8 cellular contexts compared by ENCODE assay signal in the genomic region with DNA sequence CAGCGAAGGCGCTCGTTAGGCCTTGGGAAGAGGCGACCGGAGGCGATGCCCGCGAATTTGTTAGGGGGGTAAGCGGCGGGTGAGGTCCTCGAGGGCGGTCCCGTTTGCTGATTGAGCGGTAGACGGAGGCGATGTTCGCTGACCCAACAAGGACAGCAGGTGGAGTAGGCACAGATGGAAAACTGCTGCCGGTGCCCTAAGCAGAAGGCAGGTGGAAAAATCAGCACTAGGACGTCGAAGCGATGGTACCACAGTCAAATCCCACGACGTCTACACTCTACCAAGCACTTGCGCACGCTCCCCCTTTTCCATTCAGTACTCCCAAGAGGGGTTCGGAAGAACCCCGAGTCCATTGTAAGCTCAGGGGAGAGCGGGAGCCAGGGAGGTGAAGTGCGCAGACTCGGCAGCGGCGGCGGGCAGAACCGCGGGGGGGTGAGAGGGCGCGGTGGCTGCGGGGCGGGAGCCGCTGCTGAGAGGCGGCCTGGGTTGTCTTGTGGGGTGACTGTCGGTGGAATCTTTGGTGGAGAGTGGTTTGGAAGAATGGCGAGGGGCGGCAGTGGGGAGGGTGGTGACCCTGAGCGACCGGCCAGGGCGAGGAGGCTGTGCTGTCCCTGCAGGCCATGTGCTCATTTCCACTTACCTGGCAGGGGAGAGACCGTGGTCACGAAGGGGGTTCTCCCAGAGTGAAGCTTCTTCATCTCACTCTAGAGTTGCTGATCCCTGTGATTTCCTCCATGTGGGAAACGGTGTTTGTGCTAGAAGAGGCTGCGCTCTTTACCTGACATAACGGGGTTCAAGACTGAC. TPM values are rescaled to one million over a fixed set of nuclear protein-coding genes. Genes with fewer than 3 reads are reported as not detected.
DNase-seq lines count a peak whose midpoint lies in the region; TF ChIP-seq lines count a peak whose summit lies in the region.
"Not testable (repeated sequence)": the region's sequence is repeated elsewhere in the genome, so short reads cannot be mapped to it uniquely, and the experiment has no call there.

No MANE protein-coding gene starts in this region.

- H3K36me3 ChIP-seq in ACC112 (ENCODE audit: insufficient read depth, low read length); HUES48 (ENCODE audit: control insufficient read depth, insufficient read depth, low read length); endocrine pancreas (ENCODE audit: control insufficient read depth, insufficient read depth, low read length): not testable (repeated sequence)

- H3K4me1 ChIP-seq in ACC112 (ENCODE audit: control insufficient read depth, insufficient read depth, low read length, unreplicated experiment); HUES48 (ENCODE audit: control insufficient read depth, insufficient read depth, low read length); endocrine pancreas (ENCODE audit: control insufficient read depth, insufficient read depth, low read length): not testable (repeated sequence)

- not testable (repeated sequence) for H3K79me2 ChIP-seq in ACC112 (ENCODE audit: control insufficient read depth, insufficient read depth, low read length, unreplicated experiment)

- H3K36me3 Mint-ChIP-seq in activated naive CD8-positive, alpha-beta T cell treated with anti-CD3 and anti-CD28 coated beads for 36 hours; neural crest cell (ENCODE audit: low read depth): not testable (repeated sequence)

- peak; percentile 32 to 67 for DNase-seq in activated CD4-positive, alpha-beta T cell treated with anti-CD3 and anti-CD28 coated beads for 4 hours
- peak; percentile 35 for DNase-seq in activated naive CD8-positive, alpha-beta T cell treated with anti-CD3 and anti-CD28 coated beads for 36 hours
- DNase-seq in neural crest cell (ENCODE audit: low read depth, low spot score) = peak; percentile 49
- peak in 2 of 3 experiments; percentile 54 to 55 for DNase-seq in stimulated activated CD4-positive, alpha-beta T cell treated with anti-CD3 and anti-CD28 coated beads, TNF-alpha, amount 100 ng/mL, for 4 hours (ENCODE audit: low read depth in 3 of 3)

- peaks cover 44% of the 10 kb centered on the region for H3K27me3 Mint-ChIP-seq in activated naive CD8-positive, alpha-beta T cell treated with anti-CD3 and anti-CD28 coated beads for 36 hours
- peaks cover 49% of the 10 kb centered on the region for H3K27me3 Mint-ChIP-seq in neural crest cell (ENCODE audit: low read depth)

- H3K9ac ChIP-seq in HUES48 (ENCODE audit: low read depth, low read length) = not testable (repeated sequence)
- peak overlapping the region; percentile 30 for H3K9ac ChIP-seq in endocrine pancreas (ENCODE audit: control insufficient read depth, insufficient read depth, low read length)

- H3K27ac Mint-ChIP-seq in activated naive CD8-positive, alpha-beta T cell treated with anti-CD3 and anti-CD28 coated beads for 36 hours; neural crest cell (ENCODE audit: unreplicated experiment): not testable (repeated sequence)

- H3K9me3 Mint-ChIP-seq in activated naive CD8-positive, alpha-beta T cell treated with anti-CD3 and anti-CD28 coated beads for 36 hours; neural crest cell: not testable (repeated sequence)

- TF ChIP-seq CTCF in neural crest cell (conservative IDR thresholded peaks at IDR 0.05) = not testable (repeated sequence)

- H3K27me3 ChIP-seq in ACC112 (ENCODE audit: insufficient read depth, low read length) (peaks cover 21% of the 10 kb centered on the region), HUES48 (ENCODE audit: control insufficient read depth, insufficient read depth, low read length) (peaks cover 31% of the 10 kb centered on the region)
- not testable (repeated sequence) for H3K27me3 ChIP-seq in endocrine pancreas (ENCODE audit: control insufficient read depth, insufficient read depth, low read length)

- not testable (repeated sequence) for H3K4me1 Mint-ChIP-seq in activated naive CD8-positive, alpha-beta T cell treated with anti-CD3 and anti-CD28 coated beads for 36 hours
- H3K4me1 Mint-ChIP-seq in neural crest cell = peaks cover 11% of the 10 kb centered on the region

- peak overlapping the region; percentile 52; the same call in 1 of the 2 replicates for H3K4me3 ChIP-seq in ACC112 (ENCODE audit: low read depth, low read length)
- H3K4me3 ChIP-seq in HUES48 (ENCODE audit: low read depth, low read length) = peak overlapping the region; percentile 83
- not testable (repeated sequence) for H3K4me3 ChIP-seq in endocrine pancreas (ENCODE audit: control insufficient read depth, insufficient read depth, low read length)
- H3K4me3 ChIP-seq in iPS-18c (ENCODE audit: insufficient read depth, low read depth, low read length) = peak overlapping the region; percentile 76; the same call in 1 of the 2 replicates

- H2AFZ ChIP-seq in ACC112 (ENCODE audit: low read length, unreplicated experiment) = not testable (repeated sequence)

- peak overlapping the region; percentile 72 for H3K4me3 Mint-ChIP-seq in activated naive CD8-positive, alpha-beta T cell treated with anti-CD3 and anti-CD28 coated beads for 36 hours
- H3K4me3 Mint-ChIP-seq in neural crest cell = peak overlapping the region; percentile 85

- H3K9me3 ChIP-seq in HUES48 (ENCODE audit: control insufficient read depth, insufficient read depth, low read length); endocrine pancreas (ENCODE audit: control insufficient read depth, low read length); iPS-18c (ENCODE audit: control insufficient read depth, insufficient read depth, low read length): not testable (repeated sequence)

- H3K27ac ChIP-seq in ACC112 (ENCODE audit: low read depth, low read length); HUES48 (ENCODE audit: low read depth, low read length): not testable (repeated sequence)

RNA-seq across cellular contexts. Expression of gene RNU1-2, which starts 22.5 kb away (rescaled TPM):
- 100 to 1,000 TPM; 874 to 961 TPM for total RNA-seq in activated naive CD8-positive, alpha-beta T cell treated with anti-CD3 and anti-CD28 coated beads for 36 hours
- 2,478 and 3,042 TPM in 2 replicates for total RNA-seq in neural crest cell

RNA-seq across cellular contexts. Expression of gene CROCC, which starts 48.5 kb away (rescaled TPM):
- 10 to 100 TPM; 24.7 to 26.3 TPM for total RNA-seq in activated naive CD8-positive, alpha-beta T cell treated with anti-CD3 and anti-CD28 coated beads for 36 hours
- 52.6 and 54.1 TPM in 2 replicates for total RNA-seq in neural crest cell
